In genomic region chr11:123357990-123358827, GRCh38 we compare ENCODE assay signal across 8 cellular contexts.
DNase-seq lines count a peak whose midpoint lies in the region; ATAC-seq and TF ChIP-seq lines count a peak whose summit lies in the region.

No MANE protein-coding gene starts in this region.

- H3K27ac Mint-ChIP-seq in type B pancreatic cell: no peak overlapping the region

- H3K27ac ChIP-seq in RWPE1 (no peak overlapping the region), coronary artery (no peak overlapping the region)

- H3K36me3 ChIP-seq in GM06990 (ENCODE audit: control insufficient read depth, insufficient read depth, low read length): no peaks in the 10 kb centered on the region

- no peaks in the 10 kb centered on the region for H3K36me3 Mint-ChIP-seq in type B pancreatic cell

- peak; percentile 72 for DNase-seq in GM06990 (ENCODE audit: extremely low read depth, insufficient read length)
- DNase-seq in RWPE1 (ENCODE audit: low spot score): peak; percentile 11
- no peak for DNase-seq in coronary artery (ENCODE audit: low spot score)
- peak; percentile 68 for DNase-seq in type B pancreatic cell (ENCODE audit: extremely low spot score, unreplicated experiment)
- DNase-seq in left lobe of liver (ENCODE audit: low spot score): no peak

- POLR2A ChIA-PET in RWPE1 (lab: Yijun Ruan, JAX; ENCODE audit: low non-redundant PET): no interaction called here

- peaks cover 6% of the 10 kb centered on the region for H3K4me1 Mint-ChIP-seq in type B pancreatic cell (ENCODE audit: unreplicated experiment)

- H3K27me3 ChIP-seq in GM06990 (replicated peaks; ENCODE audit: control insufficient read depth, insufficient read depth, low read length): no peaks in the 10 kb centered on the region
- H3K27me3 ChIP-seq in mononuclear cell (ENCODE audit: insufficient read depth, low read length): peaks cover 33% of the 10 kb centered on the region

- H3K27me3 Mint-ChIP-seq in type B pancreatic cell: peaks cover 85% of the 10 kb centered on the region

- ATAC-seq in HG02759 (IDR thresholded peaks at IDR 0.05; ENCODE audit: unreplicated experiment) (peak; percentile 53), left lobe of liver (no peak), GM18870 (IDR thresholded peaks at IDR 0.05; ENCODE audit: unreplicated experiment) (no peak)

- peaks cover 20% of the 10 kb centered on the region for H3K4me1 ChIP-seq in mononuclear cell (ENCODE audit: insufficient read depth, low read length)

- CTCF ChIA-PET in RWPE1 (lab: Yijun Ruan, JAX): interaction anchor here (0.6 kb wide), 3 partner anchors 32 to 577 kb away, joined by 3 read pairs; no protein-coding TSS in a partner anchor

- no peaks in the 10 kb centered on the region for H3K9me3 ChIP-seq in mononuclear cell (ENCODE audit: low read depth, low read length)

- H3K4me3 ChIP-seq in GM06990 (replicated peaks; ENCODE audit: low read depth, low read length) (peak overlapping the region; percentile 73), coronary artery (peak overlapping the region; percentile 54), mononuclear cell (ENCODE audit: low read length) (peak overlapping the region; percentile 28)

- no peaks in the 10 kb centered on the region for H3K9me3 Mint-ChIP-seq in type B pancreatic cell

- H3K4me3 Mint-ChIP-seq in type B pancreatic cell: peak overlapping the region; percentile 90

- TF ChIP-seq CTCF in GM06990 (IDR thresholded peaks at IDR 0.05; ENCODE audit: insufficient read depth, low read length, poor library complexity, severe bottlenecking) (peak; percentile 25), RWPE1 (conservative IDR thresholded peaks at IDR 0.05; ENCODE audit: low read depth) (no peak), coronary artery (IDR thresholded peaks at IDR 0.05) (no peak), type B pancreatic cell (conservative IDR thresholded peaks at IDR 0.05) (peak; percentile 26)

Comparison
In these comparisons a context has a peak if more than half of its experiments do, and no peak if none do; other contexts are left out.
1. DNase-seq: peak in GM06990 (single experiment), RWPE1 (single experiment) and type B pancreatic cell (single experiment); none in coronary artery (single experiment) and left lobe of liver (single experiment).
2. CTCF ChIP-seq: peak in GM06990 (single experiment) and type B pancreatic cell (single experiment); none in RWPE1 (single experiment) and coronary artery (single experiment).
3. Peak in every context shown above with its lines, with median percentiles within 50 percentile points of each other: H3K4me3 ChIP-seq.